ENCODE assay signal across 9 cellular contexts in the genomic region with DNA sequence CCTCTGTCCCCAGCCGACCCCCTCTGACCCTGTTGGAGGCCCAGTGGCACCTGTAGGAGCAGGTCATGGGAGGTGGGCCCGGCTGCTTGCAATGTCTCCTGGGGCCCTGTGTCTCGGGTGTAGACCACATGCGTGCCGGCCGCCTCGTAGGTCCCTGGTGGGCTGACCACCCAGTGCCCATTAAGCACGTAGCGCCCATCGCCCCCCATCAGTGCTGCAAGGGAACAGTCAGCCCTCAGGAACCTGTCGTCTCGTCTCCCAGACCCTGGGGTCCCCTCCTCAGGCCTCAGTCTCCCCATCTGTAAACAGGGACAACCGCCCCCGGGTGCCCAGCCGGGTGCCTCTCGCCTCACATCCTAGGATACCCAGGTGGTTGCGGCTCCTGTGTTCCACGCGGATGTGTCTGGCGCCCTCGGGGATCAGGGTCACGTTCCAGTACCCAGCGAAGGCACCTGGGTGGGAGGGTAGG. TPM values are rescaled to one million over a fixed set of nuclear protein-coding genes. Genes with fewer than 3 reads are reported as not detected.
DNase-seq lines count a peak whose midpoint lies in the region; ATAC-seq and TF ChIP-seq lines count a peak whose summit lies in the region.
"Had no signal": no experiment of that assay in that cellular context is flagged by ENCODE, and none has a peak within 500 bp of the region (broad histone marks: within the 10 kb centered on the region; RNA-seq: fewer than 3 reads in every experiment).

No MANE protein-coding gene starts in this region.

- in situ Hi-C loops in GM13976 (cut with MboI; ENCODE audit: low sequenced_read_pairs, unreplicated experiment) = no loop called here

- H3K9me3 ChIP-seq in osteoblast (ENCODE audit: low read depth, low read length) = peaks cover 6% of the 10 kb centered on the region
- H3K9me3 ChIP-seq in prostate gland = no peaks in the 10 kb centered on the region
- H3K9me3 ChIP-seq: thyroid gland had no signal

- H4K20me1 ChIP-seq in GM23338 (replicated peaks; ENCODE audit: insufficient read depth) (no peaks in the 10 kb centered on the region), osteoblast (ENCODE audit: insufficient read depth, low read length) (no peaks in the 10 kb centered on the region)

- H2AFZ ChIP-seq in GM23338 = peak overlapping the region; percentile 76; the same call in 1 of the 2 replicates
- H2AFZ ChIP-seq in osteoblast (ENCODE audit: low read length) = peak overlapping the region; percentile 57

- peaks cover 11% of the 10 kb centered on the region; the same call in 2 of the 3 replicates for H3K9me3 Mint-ChIP-seq in GM23338
- no peaks in the 10 kb centered on the region for H3K9me3 Mint-ChIP-seq in dendritic cell treated with granulocyte-macrophage colony-stimulating factor and Interleukin-4, amounts not matched to agents 40 ng/mL and 50 ng/mL, for 4 days

- peaks cover 35% of the 10 kb centered on the region for H3K27me3 Mint-ChIP-seq in GM23338 (ENCODE audit: insufficient read depth, low read depth, poor library complexity)
- H3K27me3 Mint-ChIP-seq in dendritic cell treated with granulocyte-macrophage colony-stimulating factor and Interleukin-4, amounts not matched to agents 40 ng/mL and 50 ng/mL, for 4 days = peaks cover 83% of the 10 kb centered on the region

- DNase-seq in GM23338 (ENCODE audit: low spot score) (no peak), osteoblast (ENCODE audit: insufficient read length, low spot score, missing footprints) (peak; percentile 73), GM13976 (ENCODE audit: low spot score) (no peak), AML-193 (lab: John Stamatoyannopoulos, UW) (no peak), prostate gland (ENCODE audit: low spot score) (no peak)

- no peak for ATAC-seq in GM23338

- H3K4me3 Mint-ChIP-seq in GM23338 = peak overlapping the region; percentile 95; the same call in 1 of the 3 replicates
- H3K4me3 Mint-ChIP-seq in dendritic cell treated with granulocyte-macrophage colony-stimulating factor and Interleukin-4, amounts not matched to agents 40 ng/mL and 50 ng/mL, for 4 days = no peak overlapping the region

- H3K36me3 ChIP-seq in GM23338 (ENCODE audit: insufficient read depth) (no peaks in the 10 kb centered on the region), osteoblast (ENCODE audit: insufficient read depth, low read length) (no peaks in the 10 kb centered on the region), prostate gland (no peaks in the 10 kb centered on the region)
- H3K36me3 ChIP-seq: thyroid gland had no signal

- H3K27ac ChIP-seq in GM23338 (ENCODE audit: low read depth) (no peak overlapping the region), osteoblast (ENCODE audit: low read depth, low read length) (no peak overlapping the region), prostate gland (peak overlapping the region in 1 of 2 donors; percentile 79)

- peaks cover 19% of the 10 kb centered on the region for H3K27me3 ChIP-seq in GM23338 (ENCODE audit: insufficient read depth)
- H3K27me3 ChIP-seq in osteoblast (ENCODE audit: insufficient read depth, low read length) = peaks cover 39% of the 10 kb centered on the region
- H3K27me3 ChIP-seq in prostate gland (replicated peaks; ENCODE audit: insufficient read depth) = peaks cover 17% of the 10 kb centered on the region

- H3K79me2 ChIP-seq in GM23338 (replicated peaks; ENCODE audit: insufficient read depth) = no peaks in the 10 kb centered on the region
- no peaks in the 10 kb centered on the region for H3K79me2 ChIP-seq in osteoblast (ENCODE audit: insufficient read depth, low read length)

- H3K36me3 Mint-ChIP-seq in GM23338 (ENCODE audit: low read depth) = no peaks in the 10 kb centered on the region
- no peaks in the 10 kb centered on the region for H3K36me3 Mint-ChIP-seq in dendritic cell treated with granulocyte-macrophage colony-stimulating factor and Interleukin-4, amounts not matched to agents 40 ng/mL and 50 ng/mL, for 4 days (ENCODE audit: low read depth)

- no peak for TF ChIP-seq POLR2A in prostate gland (IDR thresholded peaks at IDR 0.05)

- H3K4me3 ChIP-seq in GM23338 (peak overlapping the region; percentile 90), osteoblast (ENCODE audit: insufficient read depth, low read length) (no peak overlapping the region), prostate gland (no peak overlapping the region)

- 59% methylated on average over 18 of the region's 23 CpGs for whole genome bisulfite sequencing in prostate gland

- H3K4me1 ChIP-seq in GM23338 (ENCODE audit: insufficient read depth) (0 out of 2 replicates have a peak, but pooled peaks cover 5% of the 10 kb centered on the region), osteoblast (ENCODE audit: insufficient read depth, low read length) (no peaks in the 10 kb centered on the region), prostate gland (replicated peaks) (no peaks in the 10 kb centered on the region)

- peak overlapping the region; percentile 77 for H3K4me2 ChIP-seq in GM23338
- peak overlapping the region; percentile 72 for H3K4me2 ChIP-seq in osteoblast (ENCODE audit: insufficient read depth, low read length)

- peaks cover 8% of the 10 kb centered on the region; the same call in 1 of the 2 replicates for H3F3A ChIP-seq in GM23338 (replicated peaks; ENCODE audit: low read depth)

- intact Hi-C loops in dendritic cell treated with granulocyte-macrophage colony-stimulating factor and Interleukin-4, amounts not matched to agents 40 ng/mL and 50 ng/mL, for 4 days (cut with micrococcal nuclease) = no loop called here
- intact Hi-C loops in prostate gland (cut with DNase I) = no loop called here

- H3K27ac Mint-ChIP-seq in GM23338 = no peak overlapping the region
- H3K27ac Mint-ChIP-seq in dendritic cell treated with granulocyte-macrophage colony-stimulating factor and Interleukin-4, amounts not matched to agents 40 ng/mL and 50 ng/mL, for 4 days = peak overlapping the region; percentile 85

- peaks cover 2% of the 10 kb centered on the region for H3K4me1 Mint-ChIP-seq in GM23338
- peaks cover 18% of the 10 kb centered on the region for H3K4me1 Mint-ChIP-seq in dendritic cell treated with granulocyte-macrophage colony-stimulating factor and Interleukin-4, amounts not matched to agents 40 ng/mL and 50 ng/mL, for 4 days (ENCODE audit: low read depth)

- no peaks in the 10 kb centered on the region for H3K9me2 ChIP-seq in GM23338 (ENCODE audit: insufficient read depth)

- TF ChIP-seq CTCF in GM23338 (conservative IDR thresholded peaks at IDR 0.05; ENCODE audit: low read depth in 2 of 2) = no peak
- no peak for TF ChIP-seq CTCF in osteoblast (IDR thresholded peaks at IDR 0.05; ENCODE audit: extremely low read depth, low read depth, low read length)
- no peak for TF ChIP-seq CTCF in GM13976 (IDR thresholded peaks at IDR 0.05; ENCODE audit: borderline replicate concordance, control extremely low read depth, extremely low read depth, insufficient read depth, missing control alignments)
- no peak for TF ChIP-seq CTCF in prostate gland (IDR thresholded peaks at IDR 0.05)

TF ChIP-seq in GM23338, 12 proteins besides CTCF, POLR2A, EP300 and RAD21 (continues in another document):
- TF ChIP-seq CREB1 (CRISPR knock-in tag; IDR thresholded peaks at IDR 0.05; ENCODE audit: low read depth) (no peak), NANOG (IDR thresholded peaks at IDR 0.05; ENCODE audit: borderline replicate concordance) (no peak), STAT1 (IDR thresholded peaks at IDR 0.05; ENCODE audit: unreplicated experiment) (no peak), ZNF114 (CRISPR knock-in tag; IDR thresholded peaks at IDR 0.05) (no peak), EZH2 (IDR thresholded peaks at IDR 0.05; ENCODE audit: low read depth, unreplicated experiment) (no peak), ZNF331 (CRISPR knock-in tag; IDR thresholded peaks at IDR 0.05; ENCODE audit: low read depth) (no peak)
- TF ChIP-seq, protein P1, sequence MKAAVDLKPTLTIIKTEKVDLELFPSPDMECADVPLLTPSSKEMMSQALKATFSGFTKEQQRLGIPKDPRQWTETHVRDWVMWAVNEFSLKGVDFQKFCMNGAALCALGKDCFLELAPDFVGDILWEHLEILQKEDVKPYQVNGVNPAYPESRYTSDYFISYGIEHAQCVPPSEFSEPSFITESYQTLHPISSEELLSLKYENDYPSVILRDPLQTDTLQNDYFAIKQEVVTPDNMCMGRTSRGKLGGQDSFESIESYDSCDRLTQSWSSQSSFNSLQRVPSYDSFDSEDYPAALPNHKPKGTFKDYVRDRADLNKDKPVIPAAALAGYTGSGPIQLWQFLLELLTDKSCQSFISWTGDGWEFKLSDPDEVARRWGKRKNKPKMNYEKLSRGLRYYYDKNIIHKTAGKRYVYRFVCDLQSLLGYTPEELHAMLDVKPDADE (IDR thresholded peaks at IDR 0.05) = no peak

RNA-seq across cellular contexts. Expression of gene ADAMTSL5, which starts 5.6 kb away (rescaled TPM):
- 0.10 TPM in 1 of 2 replicates, not detected in the other for total RNA-seq in GM23338 (2014; rRNA removed; shearing (Covaris generic))
- 0.70 and 0.97 TPM in 2 replicates for polyA plus RNA-seq in GM23338 (2016; fragmentation: Nextera tagmentation; extraction: Ambion mirVana)
- 0.29 and 1.1 TPM in 2 replicates for total RNA-seq in osteoblast
- total RNA-seq in prostate gland = 10 to 100 TPM in 1 of 2 donors, under 1 TPM in 1; 0.82 to 14.5 TPM

RNA-seq across cellular contexts. Expression of gene REEP6, which starts 16.2 kb away (rescaled TPM):
- 14.3 and 15.2 TPM in 2 replicates for total RNA-seq in GM23338 (2014; rRNA removed; shearing (Covaris generic))
- 20.0 and 23.4 TPM in 2 replicates for polyA plus RNA-seq in GM23338 (2016; fragmentation: Nextera tagmentation; extraction: Ambion mirVana)
- 1.2 and 1.8 TPM in 2 replicates for total RNA-seq in osteoblast
- 100 to 1,000 TPM in 1 of 2 donors, 10 to 100 TPM in 1; 61.9 to 349 TPM for total RNA-seq in prostate gland

RNA-seq across cellular contexts. Expression of gene PLK5, which starts 16.7 kb away (rescaled TPM):
- total RNA-seq in GM23338 (2014; rRNA removed; shearing (Covaris generic)) = 0.23 and 1.2 TPM in 2 replicates
- 0.97 and 1.4 TPM in 2 replicates for polyA plus RNA-seq in GM23338 (2016; fragmentation: Nextera tagmentation; extraction: Ambion mirVana)
- under 0.01 TPM in 1 of 2 replicates, not detected in the other for total RNA-seq in osteoblast
- total RNA-seq in prostate gland = 10 to 100 TPM in 1 of 2 donors, not detected in 1; 28.8 TPM
- total RNA-seq: HT-29, pulmonary artery endothelial cell, thyroid gland had no signal

RNA-seq across cellular contexts. Expression of gene PCSK4, which starts 17.1 kb away (rescaled TPM):
- 5.9 and 15.1 TPM in 2 replicates for total RNA-seq in GM23338 (2014; rRNA removed; shearing (Covaris generic))
- polyA plus RNA-seq in GM23338 (2016; fragmentation: Nextera tagmentation; extraction: Ambion mirVana) = 3.8 and 5.6 TPM in 2 replicates
- total RNA-seq in osteoblast = 1.4 and 2.4 TPM in 2 replicates
- total RNA-seq in prostate gland = 10 to 100 TPM in 1 of 2 donors, 1 to 10 TPM in 1; 8.1 to 22.9 TPM

RNA-seq across cellular contexts. Expression of gene C19orf25, which starts 28.2 kb away (rescaled TPM):
- total RNA-seq in GM23338 (2014; rRNA removed; shearing (Covaris generic)) = 61.1 and 64.9 TPM in 2 replicates
- 43.5 and 50.1 TPM in 2 replicates for polyA plus RNA-seq in GM23338 (2016; fragmentation: Nextera tagmentation; extraction: Ambion mirVana)
- 28.9 and 30.0 TPM in 2 replicates for total RNA-seq in osteoblast
- total RNA-seq in prostate gland = 10 to 100 TPM; 54.0 to 93.0 TPM
